In the genomic region with DNA sequence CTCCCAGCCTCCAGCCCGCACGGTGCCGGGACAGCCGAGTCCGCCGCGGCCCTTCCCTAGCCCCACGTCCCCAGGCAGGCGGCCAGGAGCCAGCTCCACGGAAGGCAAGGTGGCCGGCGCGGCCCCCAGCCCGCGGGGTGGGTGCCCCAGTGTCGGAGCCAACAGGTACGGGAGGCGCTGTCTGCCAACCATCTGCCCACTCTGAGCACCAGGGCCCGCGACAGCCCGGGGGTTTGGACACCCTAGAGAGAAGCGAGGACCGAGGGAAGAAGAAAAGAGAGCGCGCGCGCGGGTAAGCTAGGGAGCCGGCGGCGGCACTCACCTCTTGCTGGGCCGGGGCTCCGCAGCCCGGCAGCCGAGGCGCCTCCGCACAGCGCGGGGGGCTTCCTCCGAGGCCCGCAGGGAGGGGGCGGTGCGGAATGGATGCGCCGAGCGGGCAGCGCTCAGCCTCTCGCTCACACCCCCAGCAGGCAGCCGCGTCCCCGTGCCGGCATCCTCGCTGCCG, we compare ENCODE assay signal across 15 cellular contexts.
A peak's percentile ranks its signal among the peaks of the same experiment; 100 is the strongest.
DNase-seq lines count a peak whose midpoint lies in the region; ATAC-seq and TF ChIP-seq lines count a peak whose summit lies in the region.
"Had no signal": no experiment of that assay in that cellular context is flagged by ENCODE, and none has a peak within 500 bp of the region (broad histone marks: within the 10 kb centered on the region; RNA-seq: fewer than 3 reads in every experiment).

No MANE protein-coding gene starts in this region.

- POLR2A ChIA-PET in Caco-2 (lab: Charles Lee), result no interaction called here

- H3K4me3 Mint-ChIP-seq in Caco-2 (ENCODE audit: unreplicated experiment), result no peak overlapping the region
- H3K4me3 Mint-ChIP-seq: activated CD4-positive, alpha-beta T cell treated with anti-CD3 and anti-CD28 coated beads, Interleukin-2, amount 10 ng/mL, durations not matched to agents 7 days and 5 days; effector memory CD8-positive, alpha-beta T cell had no signal

- TF ChIP-seq POLR2A in vagina (IDR thresholded peaks at IDR 0.05) (no peak), testis (IDR thresholded peaks at IDR 0.05) (no peak)

- ATAC-seq in heart right ventricle, result peak in 1 of 8 donors; percentile 18
- no peak for ATAC-seq in left cardiac atrium
- peak; percentile 18 for ATAC-seq in left lobe of liver
- ATAC-seq in HG03354 (IDR thresholded peaks at IDR 0.05; ENCODE audit: poor library complexity, severe bottlenecking, unreplicated experiment), result no peak
- ATAC-seq: activated T-cell treated with anti-CD3 and anti-CD28 coated beads, Interleukin-2, amount 50 U/mL, for 72 hours; effector memory CD8-positive, alpha-beta T cell; T-cell had no signal

- H3K36me3 ChIP-seq in heart right ventricle (no peaks in the 10 kb centered on the region), vagina (no peaks in the 10 kb centered on the region), testis (ENCODE audit: low read depth, missing control alignments) (no peaks in the 10 kb centered on the region), Caco-2 (ENCODE audit: control insufficient read depth, insufficient read depth, low read length) (no peaks in the 10 kb centered on the region)

- peaks cover 10% of the 10 kb centered on the region for H3K9me3 Mint-ChIP-seq in Caco-2 (ENCODE audit: unreplicated experiment)

- peaks cover 0 to 14% (median 0%) of the 10 kb centered on the region in 11 donors for H3K9me3 ChIP-seq in heart right ventricle
- no peaks in the 10 kb centered on the region for H3K9me3 ChIP-seq in vagina
- H3K9me3 ChIP-seq in testis, result no peaks in the 10 kb centered on the region
- H3K9me3 ChIP-seq in Caco-2, result no peaks in the 10 kb centered on the region

- peaks cover 0 to 9% (median 0%) of the 10 kb centered on the region in 9 donors for H3K4me1 ChIP-seq in heart right ventricle
- peaks cover 19% of the 10 kb centered on the region for H3K4me1 ChIP-seq in vagina
- peaks cover 3% of the 10 kb centered on the region for H3K4me1 ChIP-seq in testis
- H3K4me1 ChIP-seq in Caco-2, result no peaks in the 10 kb centered on the region

- H3K27me3 ChIP-seq in heart right ventricle, result peaks cover 0 to 85% (median 56%) of the 10 kb centered on the region in 7 donors
- no peaks in the 10 kb centered on the region for H3K27me3 ChIP-seq in vagina
- H3K27me3 ChIP-seq in testis, result no peaks in the 10 kb centered on the region
- H3K27me3 ChIP-seq in Caco-2 (replicated peaks; ENCODE audit: control insufficient read depth, insufficient read depth, low read length), result no peaks in the 10 kb centered on the region

- whole genome bisulfite sequencing in heart right ventricle, 2 donors, result 0 to 1% methylated on average over 39 to 51 of the region's 54 CpGs
- 0% methylated on average over 24 of the region's 54 CpGs; no CpG with 5 or more reads in 1 of the 2 donors for WGBS in testis, 2 donors

- intact Hi-C loops in heart right ventricle (cut with DNase I) (no loop called here), left cardiac atrium (cut with DNase I) (no loop called here), vagina (cut with DNase I) (no loop called here), testis (cut with DNase I; ENCODE audit: low total_unique reads) (no loop called here), Caco-2 (cut with micrococcal nuclease; ENCODE audit: unreplicated experiment) (no loop called here)

- no peak overlapping the region for H3K27ac Mint-ChIP-seq in Caco-2 (ENCODE audit: unreplicated experiment)
- H3K27ac Mint-ChIP-seq: activated CD4-positive, alpha-beta T cell treated with anti-CD3 and anti-CD28 coated beads, Interleukin-2, amount 10 ng/mL, durations not matched to agents 7 days and 5 days; activated T-cell treated with anti-CD3 and anti-CD28 coated beads, Interleukin-2, amount 50 U/mL, for 72 hours; effector memory CD8-positive, alpha-beta T cell; T-cell had no signal

- H3K36me3 Mint-ChIP-seq in Caco-2 (ENCODE audit: insufficient read depth, unreplicated experiment), result no peaks in the 10 kb centered on the region
- H3K36me3 Mint-ChIP-seq: T-cell had no signal

- H3K27ac ChIP-seq in heart right ventricle, result no peak overlapping the region
- peak overlapping the region; percentile 47 for H3K27ac ChIP-seq in vagina
- no peak overlapping the region for H3K27ac ChIP-seq in testis
- H3K27ac ChIP-seq: KMS-11 had no signal

- CTCF ChIA-PET in Caco-2 (lab: Charles Lee), result no interaction called here

- TF ChIP-seq CTCF in heart right ventricle (IDR thresholded peaks at IDR 0.05), result no peak
- TF ChIP-seq CTCF in vagina (IDR thresholded peaks at IDR 0.05), result no peak
- TF ChIP-seq CTCF in testis (IDR thresholded peaks at IDR 0.05), result no peak
- TF ChIP-seq CTCF in Caco-2 (IDR thresholded peaks at IDR 0.05; ENCODE audit: insufficient read depth in 1 of 2, low read depth in 1 of 2, low read length in 1 of 2, severe bottlenecking in 1 of 2, unreplicated experiment in 1 of 2), result no peak

- no peaks in the 10 kb centered on the region for H3K27me3 Mint-ChIP-seq in Caco-2 (ENCODE audit: insufficient read depth, unreplicated experiment)

- no peaks in the 10 kb centered on the region for H3K4me1 Mint-ChIP-seq in Caco-2 (ENCODE audit: low read depth, unreplicated experiment)
- H3K4me1 Mint-ChIP-seq: activated CD4-positive, alpha-beta T cell treated with anti-CD3 and anti-CD28 coated beads, Interleukin-2, amount 10 ng/mL, durations not matched to agents 7 days and 5 days had no signal

- no TSS peak for BruUV-seq in Caco-2 (replicated peaks; lab: Mats Ljungman, UMichigan)

- DNase-seq in heart right ventricle (no peak), left cardiac atrium (no peak), cerebellum (ENCODE audit: low spot score) (peak; percentile 38), left lobe of liver (ENCODE audit: low spot score) (no peak), vagina (ENCODE audit: extremely low spot score in 2 of 2) (peak in 1 of 2 donors; percentile 52), testis (no peak), Caco-2 (no peak)
- DNase-seq: activated CD4-positive, alpha-beta T cell treated with anti-CD3 and anti-CD28 coated beads, Interleukin-2, amount 10 ng/mL, durations not matched to agents 7 days and 5 days; activated T-cell treated with anti-CD3 and anti-CD28 coated beads, Interleukin-2, amount 50 U/mL, for 72 hours; effector memory CD8-positive, alpha-beta T cell; mammary epithelial cell; OCI-M1; T-cell had no signal

- H3K4me3 ChIP-seq in heart right ventricle, result peak overlapping the region in 9 of 10 donors; percentile 3 to 33 (median 20)
- H3K4me3 ChIP-seq in vagina, result peak overlapping the region; percentile 48 to 50
- peak overlapping the region in 1 of 2 donors; percentile 38 for H3K4me3 ChIP-seq in testis
- H3K4me3 ChIP-seq in Caco-2 (ENCODE audit: low read depth, low read length), result no peak overlapping the region
